ENCODE assay signal across 9 cellular contexts in genomic region chr6:118565317-118565960, GRCh38. TPM values are rescaled to one million over a fixed set of nuclear protein-coding genes. Genes with fewer than 3 reads are reported as not detected.
A peak's percentile ranks its signal among the peaks of the same experiment; 100 is the strongest.
DNase-seq lines count a peak whose midpoint lies in the region; ATAC-seq lines count a peak whose summit lies in the region.
"Had no signal": no experiment of that assay in that cellular context is flagged by ENCODE, and none has a peak within 500 bp of the region (broad histone marks: within the 10 kb centered on the region; RNA-seq: fewer than 3 reads in every experiment).

No MANE protein-coding gene starts in this region.

- no peaks in the 10 kb centered on the region for H3K9me3 ChIP-seq in CD4-positive, CD25-positive, alpha-beta regulatory T cell (ENCODE audit: control insufficient read depth in 2 of 2, low read length in 2 of 2)

- H3K4me3 ChIP-seq in CD4-positive, CD25-positive, alpha-beta regulatory T cell (ENCODE audit: low read depth, low read length): no peak overlapping the region

- peaks cover 15 to 42% (median 29%) of the 10 kb centered on the region in 4 donors for H3K4me1 Mint-ChIP-seq in CD4-positive, CD25-positive, alpha-beta regulatory T cell
- peaks cover 7% of the 10 kb centered on the region for H3K4me1 Mint-ChIP-seq in activated CD8-positive, alpha-beta T cell treated with anti-CD3 and anti-CD28 coated beads, Interleukin-2, amount 10 ng/mL, durations not matched to agents 7 days and 5 days (ENCODE audit: low read depth)

- intact Hi-C loops in left colon (cut with DNase I, micrococcal nuclease): no loop called here

- H3K4me3 Mint-ChIP-seq in CD4-positive, CD25-positive, alpha-beta regulatory T cell: peak overlapping the region in 1 of 4 donors; percentile 14
- H3K4me3 Mint-ChIP-seq in activated CD8-positive, alpha-beta T cell treated with anti-CD3 and anti-CD28 coated beads, Interleukin-2, amount 10 ng/mL, durations not matched to agents 7 days and 5 days: no peak overlapping the region

- no peaks in the 10 kb centered on the region for H3K9me3 Mint-ChIP-seq in CD4-positive, CD25-positive, alpha-beta regulatory T cell
- H3K9me3 Mint-ChIP-seq in activated CD8-positive, alpha-beta T cell treated with anti-CD3 and anti-CD28 coated beads, Interleukin-2, amount 10 ng/mL, durations not matched to agents 7 days and 5 days (ENCODE audit: insufficient read depth): no peaks in the 10 kb centered on the region

- peaks cover 12% of the 10 kb centered on the region for H3K4me1 ChIP-seq in CD4-positive, CD25-positive, alpha-beta regulatory T cell (ENCODE audit: control insufficient read depth, insufficient read depth, low read length, poor library complexity, severe bottlenecking)

- DNase-seq in CD4-positive, CD25-positive, alpha-beta regulatory T cell: peak in 2 of 3 donors; percentile 72 to 82
- DNase-seq in NCI-H1105 (lab: John Stamatoyannopoulos, UW) (peak; percentile 35), left colon (no peak)
- DNase-seq in activated CD8-positive, alpha-beta T cell treated with anti-CD3 and anti-CD28 coated beads, Interleukin-2, amount 10 ng/mL, durations not matched to agents 7 days and 5 days: peak; percentile 48
- no peak for DNase-seq in activated CD8-positive, alpha-beta memory T cell treated with anti-CD3 and anti-CD28 coated beads, Interleukin-2, amount 50 U/mL, for 4 hours
- no peak for DNase-seq in stimulated activated CD4-positive, alpha-beta T cell treated with anti-CD3 and anti-CD28 coated beads, Interleukin-2, amount 100 ng/mL, for 48 hours

- H3K36me3 Mint-ChIP-seq in CD4-positive, CD25-positive, alpha-beta regulatory T cell: peaks cover 10% of the 10 kb centered on the region
- H3K36me3 Mint-ChIP-seq in activated CD8-positive, alpha-beta T cell treated with anti-CD3 and anti-CD28 coated beads, Interleukin-2, amount 10 ng/mL, durations not matched to agents 7 days and 5 days (ENCODE audit: low read depth): peaks cover 21% of the 10 kb centered on the region

- peak overlapping the region; percentile 29 for H3K27ac ChIP-seq in CD4-positive, CD25-positive, alpha-beta regulatory T cell (ENCODE audit: insufficient read depth, low read length, poor library complexity, severe bottlenecking)

- H3K27me3 Mint-ChIP-seq in CD4-positive, CD25-positive, alpha-beta regulatory T cell: no peaks in the 10 kb centered on the region
- H3K27me3 Mint-ChIP-seq in activated CD8-positive, alpha-beta T cell treated with anti-CD3 and anti-CD28 coated beads, Interleukin-2, amount 10 ng/mL, durations not matched to agents 7 days and 5 days (ENCODE audit: low read depth): no peaks in the 10 kb centered on the region

- peaks cover 8% of the 10 kb centered on the region for H3K36me3 ChIP-seq in CD4-positive, CD25-positive, alpha-beta regulatory T cell (ENCODE audit: control insufficient read depth, insufficient read depth, low read length)

- CTCF ChIA-PET in activated CD8-positive, alpha-beta T cell treated with anti-CD3 and anti-CD28 coated beads, Interleukin-2, amount 10 ng/mL, durations not matched to agents 7 days and 5 days (lab: Charles Lee): interaction anchor here (0.6 to 2.7 kb wide), 71 partner anchors 8 to 748 kb away, joined by 3 to 36 read pairs (median 5); partner anchors contain the start of genes CEP85L and PLN

- H3K27me3 ChIP-seq in CD4-positive, CD25-positive, alpha-beta regulatory T cell (ENCODE audit: control insufficient read depth, insufficient read depth, low read length): no peaks in the 10 kb centered on the region

- ATAC-seq in CD4-positive, CD25-positive, alpha-beta regulatory T cell (ENCODE audit: low read depth in 2 of 2): peak; percentile 94 to 99
- ATAC-seq in GM18499 (IDR thresholded peaks at IDR 0.05; ENCODE audit: insufficient read depth, unreplicated experiment) (peak; percentile 98), HG02678 (IDR thresholded peaks at IDR 0.05; ENCODE audit: unreplicated experiment) (peak; percentile 99), left colon (peak; percentile 97)
- ATAC-seq in activated CD8-positive, alpha-beta T cell treated with anti-CD3 and anti-CD28 coated beads, Interleukin-2, amount 10 ng/mL, durations not matched to agents 7 days and 5 days: peak; percentile 87

- peak overlapping the region; percentile 1 to 72 (median 72) for H3K27ac Mint-ChIP-seq in CD4-positive, CD25-positive, alpha-beta regulatory T cell
- no peak overlapping the region for H3K27ac Mint-ChIP-seq in activated CD8-positive, alpha-beta T cell treated with anti-CD3 and anti-CD28 coated beads, Interleukin-2, amount 10 ng/mL, durations not matched to agents 7 days and 5 days

- POLR2A ChIA-PET in activated CD8-positive, alpha-beta T cell treated with anti-CD3 and anti-CD28 coated beads, Interleukin-2, amount 10 ng/mL, durations not matched to agents 7 days and 5 days (lab: Charles Lee): interaction anchor here (0.6 to 1.1 kb wide), 2 partner anchors 183 to 236 kb away, joined by 3 to 4 read pairs; no protein-coding TSS in a partner anchor

RNA-seq across cellular contexts. Expression of gene PLN, which starts 17.3 kb away (rescaled TPM):
- total RNA-seq in CD4-positive, CD25-positive, alpha-beta regulatory T cell: not detected
- polyA plus RNA-seq in CD4-positive, CD25-positive, alpha-beta regulatory T cell: under 1 TPM; 0.13 to 0.40 (median 0.27) TPM
- total RNA-seq in activated CD8-positive, alpha-beta T cell treated with anti-CD3 and anti-CD28 coated beads, Interleukin-2, amount 10 ng/mL, durations not matched to agents 7 days and 5 days: not detected
- 10 to 100 TPM in 1 of 2 donors, 1 to 10 TPM in 1; 2.7 to 31.1 TPM for total RNA-seq in left colon
- total RNA-seq: T-helper 2 cell treated with Interferon-gamma antibody and Interleukin-4, amounts not matched to agents 100 ng/mL and 5 ng/mL, for 36 hours had no signal

Comparison
In these comparisons a context has a peak if more than half of its experiments do, and no peak if none do; other contexts are left out.
1. DNase-seq: peak in CD4-positive, CD25-positive, alpha-beta regulatory T cell (2 of 3), NCI-H1105 (single experiment) and activated CD8-positive, alpha-beta T cell treated with anti-CD3 and anti-CD28 coated beads, Interleukin-2, amount 10 ng/mL, durations not matched to agents 7 days and 5 days (single experiment); none in left colon (0 of 2), activated CD8-positive, alpha-beta memory T cell treated with anti-CD3 and anti-CD28 coated beads, Interleukin-2, amount 50 U/mL, for 4 hours (single experiment) and stimulated activated CD4-positive, alpha-beta T cell treated with anti-CD3 and anti-CD28 coated beads, Interleukin-2, amount 100 ng/mL, for 48 hours (0 of 2).
2. Peak in every context shown above with its lines, with median percentiles within 50 percentile points of each other: ATAC-seq.